Comparison of ENCODE assay signal across 21 cellular contexts in the genomic region with DNA sequence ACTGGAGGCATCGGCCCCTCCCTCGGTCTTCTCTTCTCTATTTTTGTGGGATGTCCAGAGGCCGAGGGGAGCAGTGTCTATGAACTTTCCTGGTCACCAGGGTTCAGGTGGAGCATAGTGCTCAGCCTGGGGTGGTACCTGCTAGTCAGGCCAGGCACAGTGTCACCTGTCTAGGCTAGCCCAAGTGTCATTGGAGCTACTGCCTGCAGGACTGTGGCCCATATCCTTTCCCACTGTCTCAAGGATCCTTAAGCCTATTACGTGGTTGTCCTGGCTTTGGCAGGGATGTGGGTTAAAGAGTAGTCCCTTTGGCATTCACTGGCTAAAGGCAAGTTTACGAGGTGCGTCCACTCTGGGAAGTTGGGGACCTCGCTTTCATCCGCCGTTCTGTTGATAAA. TPM values are rescaled to one million over a fixed set of nuclear protein-coding genes. Genes with fewer than 3 reads are reported as not detected.
"Had no signal": no experiment of that assay in that cellular context is flagged by ENCODE, and none has a peak within 500 bp of the region (broad histone marks: within the 10 kb centered on the region; RNA-seq: fewer than 3 reads in every experiment).

No MANE protein-coding gene starts in this region.

- H3K9me3 Mint-ChIP-seq: activated CD4-positive, alpha-beta memory T cell treated with anti-CD3 and anti-CD28 coated beads for 36 hours; activated naive CD8-positive, alpha-beta T cell treated with anti-CD3 and anti-CD28 coated beads, Interleukin-2, amount 10 ng/mL, durations not matched to agents 7 days and 5 days; activated T-helper 17 cell treated with anti-CD3 and anti-CD28 coated beads, Interleukin-2, amount 50 U/mL, for 72 hours; naive B cell; stimulated activated naive B cell treated with anti-CD40 and anti-IgM and Interleukin-4, amounts not matched to agents 10 μg/mL and 1 μg/mL and 100 μg/mL, for 72 hours had no signal

- DNase-seq: activated CD4-positive, alpha-beta memory T cell treated with anti-CD3 and anti-CD28 coated beads for 36 hours; activated CD4-positive, alpha-beta T cell treated with anti-CD3 and anti-CD28 coated beads for 1 hour; activated naive CD4-positive, alpha-beta T cell treated with Interleukin-2 at 50 U/mL for 16 hours; activated naive CD8-positive, alpha-beta T cell treated with anti-CD3 and anti-CD28 coated beads, Interleukin-2, amount 10 ng/mL, durations not matched to agents 7 days and 5 days; activated T-cell treated with anti-CD3 and anti-CD28 coated beads for 4 hours; amygdala; foreskin fibroblast; hippocampal formation; left cardiac atrium; mesenchymal stem cell; mucosa of descending colon; naive B cell; stimulated activated CD4-positive, alpha-beta T cell treated with anti-CD3 and anti-CD28 coated beads, Interleukin-4, amount 100 ng/mL, for 4 hours; stimulated activated naive B cell treated with anti-CD40 and anti-IgM and Interleukin-4, amounts not matched to agents 10 μg/mL and 1 μg/mL and 100 μg/mL, for 72 hours; T-helper 2 cell; thyroid gland; WERI-Rb-1 had no signal

- H3K27ac Mint-ChIP-seq: activated CD4-positive, alpha-beta memory T cell treated with anti-CD3 and anti-CD28 coated beads for 36 hours; activated naive CD8-positive, alpha-beta T cell treated with anti-CD3 and anti-CD28 coated beads, Interleukin-2, amount 10 ng/mL, durations not matched to agents 7 days and 5 days; activated T-helper 17 cell treated with anti-CD3 and anti-CD28 coated beads, Interleukin-2, amount 50 U/mL, for 72 hours had no signal

- H3K27me3 Mint-ChIP-seq: activated CD4-positive, alpha-beta memory T cell treated with anti-CD3 and anti-CD28 coated beads for 36 hours; activated naive CD8-positive, alpha-beta T cell treated with anti-CD3 and anti-CD28 coated beads, Interleukin-2, amount 10 ng/mL, durations not matched to agents 7 days and 5 days; activated T-helper 17 cell treated with anti-CD3 and anti-CD28 coated beads, Interleukin-2, amount 50 U/mL, for 72 hours; naive B cell; stimulated activated naive B cell treated with anti-CD40 and anti-IgM and Interleukin-4, amounts not matched to agents 10 μg/mL and 1 μg/mL and 100 μg/mL, for 72 hours had no signal

- H3K9me3 ChIP-seq: mucosa of descending colon, pancreas, thyroid gland had no signal

- ATAC-seq: activated T-helper 17 cell treated with anti-CD3 and anti-CD28 coated beads, Interleukin-2, amount 50 U/mL, for 72 hours; left cardiac atrium; mucosa of descending colon; pancreas; sciatic nerve; stimulated activated naive B cell treated with anti-CD40 and anti-IgM and Interleukin-4, amounts not matched to agents 10 μg/mL and 1 μg/mL and 100 μg/mL, for 72 hours had no signal

- H3K4me3 Mint-ChIP-seq: activated CD4-positive, alpha-beta memory T cell treated with anti-CD3 and anti-CD28 coated beads for 36 hours; activated naive CD8-positive, alpha-beta T cell treated with anti-CD3 and anti-CD28 coated beads, Interleukin-2, amount 10 ng/mL, durations not matched to agents 7 days and 5 days; activated T-helper 17 cell treated with anti-CD3 and anti-CD28 coated beads, Interleukin-2, amount 50 U/mL, for 72 hours; naive B cell; stimulated activated naive B cell treated with anti-CD40 and anti-IgM and Interleukin-4, amounts not matched to agents 10 μg/mL and 1 μg/mL and 100 μg/mL, for 72 hours had no signal

RNA-seq across cellular contexts. Expression of a gene that starts 32.9 kb away (rescaled TPM):
- total RNA-seq: urinary bladder had no signal
